28 cellular contexts compared by ENCODE assay signal in the genomic region with DNA sequence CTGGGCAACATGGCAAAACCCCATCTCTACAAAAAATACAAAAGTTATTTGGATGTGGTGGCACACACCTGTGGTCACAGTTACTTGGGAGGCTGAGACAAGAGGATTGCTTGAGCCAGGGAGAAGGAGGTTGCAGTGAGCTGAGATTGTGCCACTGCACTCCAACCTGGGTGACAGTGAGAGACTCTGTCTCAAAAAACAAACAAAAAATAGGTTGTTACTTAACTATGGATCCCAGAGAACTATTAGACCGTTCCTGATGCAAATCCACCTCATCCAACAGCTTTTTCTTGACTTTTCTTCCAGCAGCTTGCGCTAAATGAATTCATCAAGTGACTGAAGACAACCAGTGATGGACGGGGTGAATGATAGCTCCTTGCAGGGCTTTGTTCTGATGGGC. TPM values are rescaled to one million over a fixed set of nuclear protein-coding genes. Genes with fewer than 3 reads are reported as not detected.
"Had no signal": no experiment of that assay in that cellular context is flagged by ENCODE, and none has a peak within 500 bp of the region (broad histone marks: within the 10 kb centered on the region; RNA-seq: fewer than 3 reads in every experiment).

A gene (plus strand): TSS at position 301 of the 400 bp plus-strand sequence. CDS start 52 bp downstream, at position 353.

- H3K36me3 ChIP-seq: esophagus muscularis mucosa, gastroesophageal sphincter, heart left ventricle, left ventricle myocardium inferior, lower lobe of right lung had no signal

- H3K9me3 ChIP-seq: esophagus muscularis mucosa, heart left ventricle, left ventricle myocardium inferior, lower lobe of right lung, mucosa of descending colon had no signal

- H3K4me1 Mint-ChIP-seq: immature natural killer cell, mesothelial cell of epicardium had no signal

- H3K27ac ChIP-seq: coronary artery, dorsolateral prefrontal cortex, esophagus muscularis mucosa, foreskin keratinocyte, gastroesophageal sphincter, heart left ventricle, hepatocyte, left ventricle myocardium inferior, lower lobe of right lung had no signal

- H2AFZ ChIP-seq: hepatocyte had no signal

- H3K4me3 Mint-ChIP-seq: immature natural killer cell, mesothelial cell of epicardium had no signal

- H3K27me3 ChIP-seq: dorsolateral prefrontal cortex, foreskin keratinocyte, gastroesophageal sphincter, hepatocyte had no signal

- DNase-seq: dermis blood vessel endothelial cell; dorsolateral prefrontal cortex; effector CD4-positive, alpha-beta T cell; effector memory CD4-positive, alpha-beta T cell; foreskin keratinocyte; heart left ventricle; hypothalamus; immature natural killer cell; islet precursor cell; kidney; kidney glomerular epithelial cell; left colon; left ventricle myocardium inferior; lower lobe of right lung; mesenchymal stem cell; mucosa of descending colon had no signal

- H3K4me1 ChIP-seq: esophagus muscularis mucosa, foreskin keratinocyte, gastroesophageal sphincter, heart left ventricle, left ventricle myocardium inferior, lower lobe of right lung had no signal

- H3K4me2 ChIP-seq: hepatocyte had no signal

- H3K27ac Mint-ChIP-seq: immature natural killer cell, mesothelial cell of epicardium had no signal

- H3K4me3 ChIP-seq: coronary artery, dorsolateral prefrontal cortex, esophagus muscularis mucosa, gastroesophageal sphincter, heart left ventricle, hepatocyte, left ventricle myocardium inferior, lower lobe of right lung, mucosa of descending colon had no signal

- ATAC-seq: foreskin keratinocyte, gastroesophageal sphincter, heart left ventricle, left colon, left lobe of liver, lower lobe of right lung, mucosa of descending colon had no signal

RNA-seq across cellular contexts. Expression of the gene that starts here (rescaled TPM):
- total RNA-seq: dermis blood vessel endothelial cell, endothelial cell of umbilical vein, epithelial cell of proximal tubule, esophagus muscularis mucosa, fibroblast of villous mesenchyme, hepatocyte, kidney, left colon, left lobe of liver, lower lobe of right lung, lung microvascular endothelial cell, mesenteric fat pad, myocyte had no signal
- polyA plus RNA-seq: endothelial cell of umbilical vein, foreskin keratinocyte, heart left ventricle had no signal
